8 cellular contexts compared by ENCODE assay signal in the genomic region with DNA sequence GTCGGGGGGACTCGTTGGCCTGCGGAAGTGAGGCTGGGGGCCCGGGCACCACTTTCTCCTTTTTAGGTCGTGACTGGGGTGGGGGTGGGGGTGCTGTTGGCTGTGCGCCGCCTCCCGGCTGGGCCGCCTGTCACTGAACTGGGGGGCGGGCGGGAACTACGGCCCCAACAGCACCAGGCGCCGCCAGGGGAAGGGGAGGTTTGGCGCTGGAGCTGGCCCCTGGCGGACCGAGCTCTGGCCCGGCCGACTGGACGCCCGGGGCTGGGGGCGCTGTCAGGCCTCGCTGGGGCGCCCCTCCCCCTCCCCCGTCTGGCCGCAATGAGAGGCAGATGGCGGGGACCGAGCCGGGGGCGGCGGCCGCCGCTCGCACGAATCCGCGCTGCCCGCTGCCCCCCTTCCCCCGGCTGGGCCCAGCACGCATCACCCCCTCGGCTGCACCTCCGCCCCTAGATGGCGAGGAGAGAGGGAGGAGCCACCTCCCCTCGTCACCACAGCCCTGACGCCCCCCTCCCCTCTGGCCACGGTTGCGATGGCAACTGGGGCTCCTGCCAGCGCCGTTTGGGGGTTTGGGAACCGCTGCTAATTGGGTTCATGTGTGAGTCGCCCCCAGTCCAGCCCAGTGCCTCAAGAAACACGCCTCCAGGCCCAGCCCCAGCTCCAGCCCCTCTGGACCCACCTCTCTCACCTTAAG. TPM values are rescaled to one million over a fixed set of nuclear protein-coding genes. Genes with fewer than 3 reads are reported as not detected.
DNase-seq lines count a peak whose midpoint lies in the region; ATAC-seq and TF ChIP-seq lines count a peak whose summit lies in the region.

No MANE protein-coding gene starts in this region.

- H3K9me3 ChIP-seq in PC-3 (ENCODE audit: low read length) (no peaks in the 10 kb centered on the region), liver (ENCODE audit: control insufficient read depth in 4 of 4, low read length in 3 of 4) (no peaks in the 10 kb centered on the region), stomach smooth muscle (ENCODE audit: control insufficient read depth in 2 of 2, low read length in 2 of 2) (no peaks in the 10 kb centered on the region)

- intact Hi-C loops in PC-3 (cut with micrococcal nuclease), result no loop called here

- POLR2A ChIA-PET in PC-3 (lab: Charles Lee; ENCODE audit: unreplicated experiment), result no interaction called here

- H2AFZ ChIP-seq in PC-3 (ENCODE audit: low read length), result peak overlapping the region; percentile 91

- H3K4me3 ChIP-seq in PC-3 (ENCODE audit: low read length), result peak overlapping the region; percentile 63
- peak overlapping the region; percentile 84 for H3K4me3 ChIP-seq in choroid plexus epithelial cell (ENCODE audit: low read depth, low read length)
- H3K4me3 ChIP-seq in liver (ENCODE audit: low read depth in 1 of 3, low read length in 3 of 3), result peak overlapping the region in 1 of 3 donors; percentile 28
- peak overlapping the region; percentile 77 to 80 for H3K4me3 ChIP-seq in stomach smooth muscle (ENCODE audit: low read length in 2 of 2)

- CTCF ChIA-PET in PC-3 (lab: Charles Lee), result no interaction called here

- H3K36me3 ChIP-seq in PC-3 (ENCODE audit: low read depth, low read length) (no peaks in the 10 kb centered on the region), liver (ENCODE audit: control insufficient read depth in 4 of 4, insufficient read depth in 3 of 4, low read depth in 1 of 4, low read length in 3 of 4) (no peaks in the 10 kb centered on the region), stomach smooth muscle (ENCODE audit: control insufficient read depth in 2 of 2, insufficient read depth in 2 of 2, low read length in 2 of 2) (peaks cover 12 to 15% of the 10 kb centered on the region in 2 donors)

- H3K4me2 ChIP-seq in PC-3 (ENCODE audit: low read length), result peak overlapping the region; percentile 96

- H3K4me1 ChIP-seq in PC-3 (ENCODE audit: insufficient read depth, low read length), result peaks cover 24% of the 10 kb centered on the region
- H3K4me1 ChIP-seq in liver (ENCODE audit: control insufficient read depth in 4 of 4, insufficient read depth in 4 of 4, low read length in 3 of 4), result peaks cover 0 to 5% (median 3%) of the 10 kb centered on the region in 4 donors
- peaks cover 39% of the 10 kb centered on the region for H3K4me1 ChIP-seq in stomach smooth muscle (ENCODE audit: control insufficient read depth, insufficient read depth, low read length)

- no peaks in the 10 kb centered on the region for H3K9me2 ChIP-seq in PC-3 (replicated peaks; ENCODE audit: low read length)

- WGBS in liver, result 16% methylated on average over 52 of the region's 52 CpGs

- H3K27me3 ChIP-seq in PC-3 (ENCODE audit: low read length), result no peaks in the 10 kb centered on the region
- H3K27me3 ChIP-seq in liver (ENCODE audit: control insufficient read depth in 4 of 4, insufficient read depth in 4 of 4, low read length in 3 of 4), result peaks cover 0 to 5% (median 0%) of the 10 kb centered on the region in 4 donors
- H3K27me3 ChIP-seq in stomach smooth muscle (ENCODE audit: control insufficient read depth in 1 of 2, insufficient read depth in 2 of 2, low read length in 2 of 2), result no peaks in the 10 kb centered on the region

- H3K27ac ChIP-seq in PC-3 (ENCODE audit: low read length) (no peak overlapping the region), liver (ENCODE audit: low read depth in 1 of 2, low read length in 2 of 2) (peak overlapping the region; percentile 54 to 65), stomach smooth muscle (ENCODE audit: low read length) (peak overlapping the region; percentile 99)

- no peak for ATAC-seq in PC-3
- ATAC-seq in omental fat pad (ENCODE audit: low FRiP score), result no peak

- TF ChIP-seq RAD21 in liver (IDR thresholded peaks at IDR 0.05), result no peak

- H3K79me2 ChIP-seq in PC-3 (ENCODE audit: low read length), result no peaks in the 10 kb centered on the region

- H3K9ac ChIP-seq in PC-3 (ENCODE audit: low read length) (peak overlapping the region; percentile 49), liver (ENCODE audit: low read depth in 1 of 2, low read length in 2 of 2) (no peak overlapping the region), stomach smooth muscle (ENCODE audit: low read length in 2 of 2) (peak overlapping the region; percentile 91 to 99)

- TF ChIP-seq CTCF in PC-3 (conservative IDR thresholded peaks at IDR 0.05; ENCODE audit: low read depth, low read length), result no peak
- no peak for TF ChIP-seq CTCF in choroid plexus epithelial cell (conservative IDR thresholded peaks at IDR 0.05; ENCODE audit: low read depth, low read length)
- no peak for TF ChIP-seq CTCF in liver (IDR thresholded peaks at IDR 0.05; ENCODE audit: low read depth, low read length, missing input control)
- TF ChIP-seq CTCF in omental fat pad (IDR thresholded peaks at IDR 0.05), result no peak

- H4K20me1 ChIP-seq in PC-3 (ENCODE audit: low read length), result no peaks in the 10 kb centered on the region

- no peaks in the 10 kb centered on the region for H3F3A ChIP-seq in PC-3 (ENCODE audit: low read length, unreplicated experiment)

- peak; percentile 29 for DNase-seq in activated naive CD4-positive, alpha-beta T cell treated with Interleukin-2 at 50 U/mL for 16 hours
- no peak for DNase-seq in activated naive CD4-positive, alpha-beta T cell (lab: John Stamatoyannopoulos, UW)
- DNase-seq in PC-3 (no peak), choroid plexus epithelial cell (ENCODE audit: low read depth) (peak; percentile 58), DMS114 treated with DMSO at 0.1 percent for 48 hours (lab: John Stamatoyannopoulos, UW; ENCODE audit: unreplicated experiment) (no peak), omental fat pad (ENCODE audit: low spot score) (no peak)

- no TSS peak for BruUV-seq in PC-3 (replicated peaks; lab: Mats Ljungman, UMichigan)

TF ChIP-seq in liver, 16 proteins besides CTCF, POLR2A, EP300 and RAD21:
- TF ChIP-seq NR2F2 (IDR thresholded peaks at IDR 0.05), result no peak
- TF ChIP-seq, protein P1, sequence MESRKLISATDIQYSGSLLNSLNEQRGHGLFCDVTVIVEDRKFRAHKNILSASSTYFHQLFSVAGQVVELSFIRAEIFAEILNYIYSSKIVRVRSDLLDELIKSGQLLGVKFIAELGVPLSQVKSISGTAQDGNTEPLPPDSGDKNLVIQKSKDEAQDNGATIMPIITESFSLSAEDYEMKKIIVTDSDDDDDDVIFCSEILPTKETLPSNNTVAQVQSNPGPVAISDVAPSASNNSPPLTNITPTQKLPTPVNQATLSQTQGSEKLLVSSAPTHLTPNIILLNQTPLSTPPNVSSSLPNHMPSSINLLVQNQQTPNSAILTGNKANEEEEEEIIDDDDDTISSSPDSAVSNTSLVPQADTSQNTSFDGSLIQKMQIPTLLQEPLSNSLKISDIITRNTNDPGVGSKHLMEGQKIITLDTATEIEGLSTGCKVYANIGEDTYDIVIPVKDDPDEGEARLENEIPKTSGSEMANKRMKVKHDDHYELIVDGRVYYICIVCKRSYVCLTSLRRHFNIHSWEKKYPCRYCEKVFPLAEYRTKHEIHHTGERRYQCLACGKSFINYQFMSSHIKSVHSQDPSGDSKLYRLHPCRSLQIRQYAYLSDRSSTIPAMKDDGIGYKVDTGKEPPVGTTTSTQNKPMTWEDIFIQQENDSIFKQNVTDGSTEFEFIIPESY (IDR thresholded peaks at IDR 0.05), result no peak
- TF ChIP-seq, protein P2, sequence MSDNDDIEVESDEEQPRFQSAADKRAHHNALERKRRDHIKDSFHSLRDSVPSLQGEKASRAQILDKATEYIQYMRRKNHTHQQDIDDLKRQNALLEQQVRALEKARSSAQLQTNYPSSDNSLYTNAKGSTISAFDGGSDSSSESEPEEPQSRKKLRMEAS (IDR thresholded peaks at IDR 0.05), result no peak

RNA-seq across cellular contexts. Expression of a gene that starts 0.7 kb away (rescaled TPM):
- 11.5 and 15.1 TPM in 2 replicates for total RNA-seq in PC-3 (2014; rRNA removed)
- total RNA-seq in liver, result 1 to 10 TPM; 1.4 to 3.6 TPM
- 1 to 10 TPM; 1.0 to 2.2 TPM for polyA plus RNA-seq in liver
- 10 to 100 TPM in 3 of 4 donors, 1 to 10 TPM in 1; 9.2 to 53.3 (median 23.3) TPM for total RNA-seq in omental fat pad

RNA-seq across cellular contexts. Expression of a gene that starts 28.9 kb away (rescaled TPM):
- not detected in 2 replicates for total RNA-seq in PC-3 (2014; rRNA removed)
- total RNA-seq in liver, result 1 to 10 TPM; 2.7 to 2.9 TPM
- polyA plus RNA-seq in liver, result 1 to 10 TPM; 1.0 to 1.2 TPM
- total RNA-seq in omental fat pad, result 10 to 100 TPM in 2 of 4 donors, 1 to 10 TPM in 2; 9.0 to 18.0 (median 13.2) TPM

RNA-seq across cellular contexts. Expression of a gene that starts 30.1 kb away (rescaled TPM):
- total RNA-seq in PC-3 (2014; rRNA removed) (2.7 and 3.1 TPM in 2 replicates), liver (10 to 100 TPM in 1 of 2 donors, 1 to 10 TPM in 1; 2.5 to 11.0 TPM), omental fat pad (10 to 100 TPM in 3 of 4 donors, 1 to 10 TPM in 1; 4.6 to 24.9 (median 13.0) TPM)
- polyA plus RNA-seq in liver, result under 1 TPM; 0.89 to 0.99 TPM

RNA-seq across cellular contexts. Expression of a gene that starts 33.8 kb away (rescaled TPM):
- total RNA-seq in PC-3 (2014; rRNA removed) (0.04 TPM in 1 of 2 replicates, not detected in the other), liver (1 to 10 TPM; 2.2 to 7.2 TPM), omental fat pad (100 to 1,000 TPM in 1 of 4 donors, 10 to 100 TPM in 2, 1 to 10 TPM in 1; 9.7 to 144 (median 45.6) TPM)
- polyA plus RNA-seq in liver, result 1 to 10 TPM; 2.2 to 5.8 TPM

RNA-seq across cellular contexts. Expression of a gene that starts 57.4 kb away (rescaled TPM):
- total RNA-seq in PC-3 (2014; rRNA removed) (11.6 and 13.1 TPM in 2 replicates), liver (1 to 10 TPM; 2.1 to 5.0 TPM), omental fat pad (10 to 100 TPM in 3 of 4 donors, 1 to 10 TPM in 1; 5.0 to 16.7 (median 12.6) TPM)
- polyA plus RNA-seq in liver, result 1 to 10 TPM in 1 of 2 donors, under 1 TPM in 1; 0.86 to 2.9 TPM

Comparison
In these comparisons a context has a peak if more than half of its experiments do, and no peak if none do; other contexts are left out.
1. DNase-seq: peak in activated naive CD4-positive, alpha-beta T cell treated with Interleukin-2 at 50 U/mL for 16 hours (single experiment) and choroid plexus epithelial cell (single experiment); none in activated naive CD4-positive, alpha-beta T cell (0 of 4), PC-3 (single experiment), DMS114 treated with DMSO at 0.1 percent for 48 hours (single experiment) and omental fat pad (single experiment).
2. H3K9ac ChIP-seq: peak in PC-3 (single experiment) and stomach smooth muscle (2 of 2); none in liver (0 of 2).